Comparison of ENCODE assay signal across 8 cellular contexts in genomic region chr17:333626-334396, GRCh38.
DNase-seq lines count a peak whose midpoint lies in the region; ATAC-seq and FAIRE-seq lines count a peak whose summit lies in the region.

No MANE protein-coding gene starts in this region.

- H3K4me1 ChIP-seq in subcutaneous abdominal adipose tissue (ENCODE audit: control insufficient read depth in 5 of 5, insufficient read depth in 5 of 5, low read length in 5 of 5): peaks cover 2 to 69% (median 63%) of the 10 kb centered on the region in 5 donors

- H3K4me3 Mint-ChIP-seq in stimulated activated naive B cell treated with anti-CD40 and anti-IgM and Interleukin-4, amounts not matched to agents 10 μg/mL and 1 μg/mL and 100 μg/mL, for 72 hours: no peak overlapping the region

- H3K27me3 Mint-ChIP-seq in stimulated activated naive B cell treated with anti-CD40 and anti-IgM and Interleukin-4, amounts not matched to agents 10 μg/mL and 1 μg/mL and 100 μg/mL, for 72 hours: peaks cover 36 to 44% of the 10 kb centered on the region in 2 donors

- H3K4me1 Mint-ChIP-seq in stimulated activated naive B cell treated with anti-CD40 and anti-IgM and Interleukin-4, amounts not matched to agents 10 μg/mL and 1 μg/mL and 100 μg/mL, for 72 hours: peaks cover 6 to 12% of the 10 kb centered on the region in 2 donors

- no peaks in the 10 kb centered on the region for H3K9me3 Mint-ChIP-seq in stimulated activated naive B cell treated with anti-CD40 and anti-IgM and Interleukin-4, amounts not matched to agents 10 μg/mL and 1 μg/mL and 100 μg/mL, for 72 hours

- peak overlapping the region; percentile 39 to 68 (median 61) for H3K4me3 ChIP-seq in subcutaneous abdominal adipose tissue (ENCODE audit: low read depth in 1 of 5, low read length in 5 of 5)

- no peaks in the 10 kb centered on the region for H3K9me3 ChIP-seq in subcutaneous abdominal adipose tissue (ENCODE audit: control insufficient read depth in 5 of 5, low read length in 5 of 5)

- H3K27ac ChIP-seq in subcutaneous abdominal adipose tissue (ENCODE audit: low read depth, low read length): peak overlapping the region; percentile 74

- ATAC-seq in stimulated activated naive B cell treated with anti-CD40 and anti-IgM and Interleukin-4, amounts not matched to agents 10 μg/mL and 1 μg/mL and 100 μg/mL, for 72 hours (replicated peaks): no peak

- no peak for FAIRE-seq in HTR-8/SVneo (lab: Jason Lieb, UNC)

- H3K36me3 ChIP-seq in subcutaneous abdominal adipose tissue (ENCODE audit: control insufficient read depth in 5 of 5, insufficient read depth in 5 of 5, low read length in 5 of 5): no peaks in the 10 kb centered on the region

- H3K9ac ChIP-seq in subcutaneous abdominal adipose tissue (ENCODE audit: low read length in 5 of 5): peak overlapping the region; percentile 61 to 81 (median 68)

- no peaks in the 10 kb centered on the region for H3K36me3 Mint-ChIP-seq in stimulated activated naive B cell treated with anti-CD40 and anti-IgM and Interleukin-4, amounts not matched to agents 10 μg/mL and 1 μg/mL and 100 μg/mL, for 72 hours

- DNase-seq in RPMI8226 (peak; percentile 71), ecto neural progenitor cell (ENCODE audit: low spot score) (peak; percentile 79), medulla oblongata (ENCODE audit: extremely low spot score) (peak; percentile 85), DMS153 treated with DMSO at 0.1 percent for 48 hours (lab: John Stamatoyannopoulos, UW; ENCODE audit: unreplicated experiment) (no peak), HTR-8/SVneo (ENCODE audit: insufficient read length, low spot score) (no peak), NCI-H1436 treated with DMSO at 0.1 percent for 48 hours (lab: John Stamatoyannopoulos, UW) (no peak)
- DNase-seq in stimulated activated naive B cell treated with anti-CD40 and anti-IgM and Interleukin-4, amounts not matched to agents 10 μg/mL and 1 μg/mL and 100 μg/mL, for 72 hours: no peak

- peaks cover 0 to 4% (median 0%) of the 10 kb centered on the region in 5 donors for H3K27me3 ChIP-seq in subcutaneous abdominal adipose tissue (ENCODE audit: control insufficient read depth in 5 of 5, insufficient read depth in 4 of 5, low read length in 5 of 5)

- H3K27ac Mint-ChIP-seq in stimulated activated naive B cell treated with anti-CD40 and anti-IgM and Interleukin-4, amounts not matched to agents 10 μg/mL and 1 μg/mL and 100 μg/mL, for 72 hours: no peak overlapping the region

Comparison
In these comparisons a context has a peak if more than half of its experiments do, and no peak if none do; other contexts are left out.
1. DNase-seq: peak in RPMI8226 (single experiment), ecto neural progenitor cell (single experiment) and medulla oblongata (single experiment); none in DMS153 treated with DMSO at 0.1 percent for 48 hours (single experiment), HTR-8/SVneo (single experiment), stimulated activated naive B cell treated with anti-CD40 and anti-IgM and Interleukin-4, amounts not matched to agents 10 μg/mL and 1 μg/mL and 100 μg/mL, for 72 hours (single experiment) and NCI-H1436 treated with DMSO at 0.1 percent for 48 hours (single experiment).